ENCODE assay signal across 37 cellular contexts in the genomic region with DNA sequence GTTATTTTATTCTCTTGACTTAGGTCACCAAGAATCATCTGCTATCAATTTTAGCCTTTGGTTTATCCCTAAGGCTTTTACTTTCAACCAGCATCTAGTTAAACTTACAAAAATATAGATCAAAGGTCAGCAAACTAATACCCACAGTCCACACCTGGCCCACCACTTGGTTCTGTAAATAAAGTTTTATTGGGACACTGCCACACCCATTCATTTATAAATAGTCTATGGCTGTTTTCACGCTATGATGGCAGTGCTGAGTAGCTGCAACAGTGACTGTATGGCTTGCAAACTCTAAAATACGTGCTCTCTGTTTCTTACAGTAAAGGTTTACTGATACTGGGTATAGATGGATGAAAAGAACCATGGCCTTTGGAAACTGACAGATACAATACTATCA.
"Had no signal": no experiment of that assay in that cellular context is flagged by ENCODE, and none has a peak within 500 bp of the region (broad histone marks: within the 10 kb centered on the region; RNA-seq: fewer than 3 reads in every experiment).

No MANE protein-coding gene starts in this region.

- H3K27me3 Mint-ChIP-seq: activated CD4-positive, alpha-beta T cell treated with anti-CD3 and anti-CD28 coated beads, Interleukin-2, amount 10 ng/mL, durations not matched to agents 24 days and 14 days; brain had no signal

- FAIRE-seq: bronchial epithelial cell, TTC549 had no signal

- H3K9me3 ChIP-seq: ascending aorta had no signal

- H3K4me3 Mint-ChIP-seq: activated B cell treated with CpG ODN at 0.5 μM for 24 hours; activated CD4-positive, alpha-beta memory T cell treated with anti-CD3 and anti-CD28 coated beads for 36 hours; activated CD4-positive, alpha-beta T cell treated with anti-CD3 and anti-CD28 coated beads, Interleukin-2, amount 10 ng/mL, durations not matched to agents 24 days and 14 days; activated CD8-positive, alpha-beta T cell treated with anti-CD3 and anti-CD28 coated beads for 36 hours; activated naive CD4-positive, alpha-beta T cell treated with anti-CD3 and anti-CD28 coated beads for 36 hours; activated naive CD8-positive, alpha-beta T cell treated with anti-CD3 and anti-CD28 coated beads for 36 hours; activated T-cell treated with anti-CD3 and anti-CD28 coated beads, Interleukin-2, amount 50 U/mL, for 4 hours; activated T-cell treated with anti-CD3 and anti-CD28 coated beads, Interleukin-2, amount 50 U/mL, for 72 hours; activated T-helper 1 cell treated with anti-CD3 and anti-CD28 coated beads, Interleukin-12 subunit alpha, Interleukin-12 subunit beta, Interleukin-2, Interleukin-4 antibody, amounts not matched to agents 30 ng/mL and 10 ng/mL and 1 ng/mL, durations not matched to agents 14 hours and 24 hours and 36 hours; activated T-helper 17 cell treated with anti-CD3 and anti-CD28 coated beads, Interleukin-2, amount 50 U/mL, for 72 hours; brain; central memory CD8-positive, alpha-beta T cell; T-helper 1 cell treated with Interleukin-12 subunit alpha and Interleukin-12 subunit beta and Interleukin-4 antibody, amounts not matched to agents 30 μg/mL and 1 μg/mL, for 36 hours; T-helper 2 cell treated with Interferon-gamma antibody and Interleukin-4, amounts not matched to agents 5 μg/mL and 100 μg/mL, for 36 hours had no signal

- H3K27ac ChIP-seq: ascending aorta, cardiac muscle cell, VCaP had no signal

- H3K4me1 Mint-ChIP-seq: activated B cell treated with CpG ODN at 0.5 μM for 24 hours; activated CD4-positive, alpha-beta T cell treated with anti-CD3 and anti-CD28 coated beads, Interleukin-2, amount 10 ng/mL, durations not matched to agents 24 days and 14 days; activated naive CD8-positive, alpha-beta T cell treated with anti-CD3 and anti-CD28 coated beads for 36 hours; activated T-helper 17 cell treated with anti-CD3 and anti-CD28 coated beads, Interleukin-2, amount 50 U/mL, for 72 hours; central memory CD8-positive, alpha-beta T cell had no signal

- H3K27ac Mint-ChIP-seq: activated B cell treated with CpG ODN at 0.5 μM for 24 hours; activated CD4-positive, alpha-beta memory T cell treated with anti-CD3 and anti-CD28 coated beads for 36 hours; activated CD4-positive, alpha-beta T cell treated with anti-CD3 and anti-CD28 coated beads, Interleukin-2, amount 10 ng/mL, durations not matched to agents 24 days and 14 days; activated CD8-positive, alpha-beta T cell treated with anti-CD3 and anti-CD28 coated beads for 36 hours; activated naive CD4-positive, alpha-beta T cell treated with anti-CD3 and anti-CD28 coated beads for 36 hours; activated naive CD4-positive, alpha-beta T cell treated with anti-CD3 and anti-CD28 coated beads, Interleukin-2, amount 50 U/mL, for 72 hours; activated naive CD8-positive, alpha-beta T cell treated with anti-CD3 and anti-CD28 coated beads for 36 hours; activated T-cell treated with anti-CD3 and anti-CD28 coated beads, Interleukin-2, amount 50 U/mL, for 72 hours; activated T-helper 1 cell treated with anti-CD3 and anti-CD28 coated beads, Interleukin-12 subunit alpha, Interleukin-12 subunit beta, Interleukin-2, Interleukin-4 antibody, amounts not matched to agents 30 ng/mL and 10 ng/mL and 1 ng/mL, durations not matched to agents 14 hours and 24 hours and 36 hours; activated T-helper 17 cell treated with anti-CD3 and anti-CD28 coated beads, Interleukin-2, amount 50 U/mL, for 72 hours; T-helper 1 cell treated with Interleukin-12 subunit alpha and Interleukin-12 subunit beta and Interleukin-4 antibody, amounts not matched to agents 30 μg/mL and 1 μg/mL, for 36 hours; T-helper 2 cell treated with Interferon-gamma antibody and Interleukin-4, amounts not matched to agents 5 μg/mL and 100 μg/mL, for 36 hours had no signal

- DNase-seq: activated B cell treated with CpG ODN at 0.5 μM for 24 hours; activated CD4-positive, alpha-beta memory T cell treated with anti-CD3 and anti-CD28 coated beads for 36 hours; activated CD4-positive, alpha-beta T cell treated with anti-CD3 and anti-CD28 coated beads for 4 hours; activated CD4-positive, alpha-beta T cell treated with anti-CD3 and anti-CD28 coated beads, Interleukin-2, amount 10 ng/mL, durations not matched to agents 24 days and 14 days; activated CD4-positive, alpha-beta T cell treated with anti-CD3 and anti-CD28 coated beads, Interleukin-2, amount 50 U/mL, for 1 hour; activated CD4-positive, alpha-beta T cell treated with anti-CD3 and anti-CD28 coated beads, Interleukin-2, amount 50 U/mL, for 4 hours; activated CD4-positive, CD25-positive, alpha-beta regulatory T cell treated with anti-CD3 and anti-CD28 coated beads, Interleukin-2, amount 50 U/mL, for 72 hours; activated CD8-positive, alpha-beta memory T cell treated with anti-CD3 and anti-CD28 coated beads, Interleukin-2, amount 50 U/mL, for 4 hours; activated CD8-positive, alpha-beta T cell treated with anti-CD3 and anti-CD28 coated beads for 36 hours; activated effector memory CD4-positive, alpha-beta T cell treated with anti-CD3 and anti-CD28 coated beads, Interleukin-2, amount 50 U/mL, for 16 hours; activated gamma-delta T cell treated with Interleukin-2 at 50 U/mL for 16 hours; activated naive CD4-positive, alpha-beta T cell; activated naive CD4-positive, alpha-beta T cell treated with anti-CD3 and anti-CD28 coated beads for 36 hours; activated naive CD4-positive, alpha-beta T cell treated with anti-CD3 and anti-CD28 coated beads, Interleukin-2, amount 50 U/mL, for 16 hours; activated naive CD8-positive, alpha-beta T cell treated with anti-CD3 and anti-CD28 coated beads for 36 hours; activated T-cell treated with anti-CD3 and anti-CD28 coated beads for 4 hours; activated T-cell treated with anti-CD3 and anti-CD28 coated beads, Interleukin-2, amount 50 U/mL, for 1 hour; activated T-cell treated with anti-CD3 and anti-CD28 coated beads, Interleukin-2, amount 50 U/mL, for 4 hours; activated T-cell treated with anti-CD3 and anti-CD28 coated beads, Interleukin-2, amount 50 U/mL, for 72 hours; amygdala; anterior cingulate cortex; caudate nucleus; cerebellar nuclear complex; T-helper 2 cell; T-helper 9 cell had no signal

- H3K9me3 Mint-ChIP-seq: activated B cell treated with CpG ODN at 0.5 μM for 24 hours; activated CD4-positive, alpha-beta memory T cell treated with anti-CD3 and anti-CD28 coated beads for 36 hours; activated CD4-positive, alpha-beta T cell treated with anti-CD3 and anti-CD28 coated beads, Interleukin-2, amount 10 ng/mL, durations not matched to agents 24 days and 14 days; activated CD8-positive, alpha-beta T cell treated with anti-CD3 and anti-CD28 coated beads for 36 hours; activated naive CD4-positive, alpha-beta T cell treated with anti-CD3 and anti-CD28 coated beads for 36 hours; activated naive CD4-positive, alpha-beta T cell treated with anti-CD3 and anti-CD28 coated beads, Interleukin-2, amount 50 U/mL, for 72 hours; activated naive CD8-positive, alpha-beta T cell treated with anti-CD3 and anti-CD28 coated beads for 36 hours; activated T-cell treated with anti-CD3 and anti-CD28 coated beads, Interleukin-2, amount 50 U/mL, for 4 hours; activated T-cell treated with anti-CD3 and anti-CD28 coated beads, Interleukin-2, amount 50 U/mL, for 72 hours; activated T-helper 1 cell treated with anti-CD3 and anti-CD28 coated beads, Interleukin-12 subunit alpha, Interleukin-12 subunit beta, Interleukin-2, Interleukin-4 antibody, amounts not matched to agents 30 ng/mL and 10 ng/mL and 1 ng/mL, durations not matched to agents 14 hours and 24 hours and 36 hours; activated T-helper 17 cell treated with anti-CD3 and anti-CD28 coated beads, Interleukin-2, amount 50 U/mL, for 72 hours; central memory CD8-positive, alpha-beta T cell; T-helper 1 cell treated with Interleukin-12 subunit alpha and Interleukin-12 subunit beta and Interleukin-4 antibody, amounts not matched to agents 30 μg/mL and 1 μg/mL, for 36 hours; T-helper 2 cell treated with Interferon-gamma antibody and Interleukin-4, amounts not matched to agents 5 μg/mL and 100 μg/mL, for 36 hours had no signal

- H3K36me3 Mint-ChIP-seq: activated CD4-positive, alpha-beta memory T cell treated with anti-CD3 and anti-CD28 coated beads for 36 hours; activated naive CD4-positive, alpha-beta T cell treated with anti-CD3 and anti-CD28 coated beads, Interleukin-2, amount 50 U/mL, for 72 hours; activated naive CD8-positive, alpha-beta T cell treated with anti-CD3 and anti-CD28 coated beads for 36 hours; brain had no signal

- H3K4me3 ChIP-seq: ascending aorta, cardiac muscle cell had no signal

- ATAC-seq: activated CD8-positive, alpha-beta T cell treated with anti-CD3 and anti-CD28 coated beads for 36 hours; activated naive CD4-positive, alpha-beta T cell treated with anti-CD3 and anti-CD28 coated beads, Interleukin-2, amount 50 U/mL, for 72 hours; activated T-cell treated with anti-CD3 and anti-CD28 coated beads, Interleukin-2, amount 50 U/mL, for 4 hours; activated T-cell treated with anti-CD3 and anti-CD28 coated beads, Interleukin-2, amount 50 U/mL, for 72 hours; activated T-helper 17 cell treated with anti-CD3 and anti-CD28 coated beads, Interleukin-2, amount 50 U/mL, for 72 hours had no signal

- H3K36me3 ChIP-seq: ascending aorta, cardiac muscle cell had no signal

- H3K27me3 ChIP-seq: ascending aorta, cardiac muscle cell had no signal
